Comparison of ENCODE assay signal across 2 cellular contexts in genomic region chr15:41935566-41936020, GRCh38.
TF ChIP-seq lines count a peak whose summit lies in the region.

No MANE protein-coding gene starts in this region.

TF ChIP-seq in liver, 16 proteins besides CTCF, POLR2A, EP300 and RAD21 (continued from another document):
- TF ChIP-seq ZBTB33 (IDR thresholded peaks at IDR 0.05) (no peak), JUND (IDR thresholded peaks at IDR 0.05) (no peak), RXRA (IDR thresholded peaks at IDR 0.05) (no peak), SP1 (IDR thresholded peaks at IDR 0.05) (no peak), FOXA1 (IDR thresholded peaks at IDR 0.05) (no peak), MAX (IDR thresholded peaks at IDR 0.05) (no peak), HNF4G (IDR thresholded peaks at IDR 0.05) (no peak), YY1 (IDR thresholded peaks at IDR 0.05) (no peak), GABPA (IDR thresholded peaks at IDR 0.05 in 1 of 2, conservative IDR thresholded peaks at IDR 0.05 in 1 of 2) (no peak)

TF ChIP-seq in HepG2, 621 proteins besides CTCF, POLR2A, EP300 and RAD21 (continued from another document):
- no peak for TF ChIP-seq THAP7 (CRISPR knock-in tag; IDR thresholded peaks at IDR 0.05)
- TF ChIP-seq TRAFD1 (CRISPR knock-in tag; IDR thresholded peaks at IDR 0.05; ENCODE audit: borderline replicate concordance): no peak
- TF ChIP-seq KLF9 (CRISPR knock-in tag; IDR thresholded peaks at IDR 0.05; ENCODE audit: low read depth): no peak
- TF ChIP-seq MTERF4 (CRISPR knock-in tag; IDR thresholded peaks at IDR 0.05): no peak
- TF ChIP-seq TBX3 (IDR thresholded peaks at IDR 0.05; ENCODE audit: borderline replicate concordance): no peak
- no peak for TF ChIP-seq REPIN1 (CRISPR knock-in tag; IDR thresholded peaks at IDR 0.05; ENCODE audit: borderline replicate concordance, low read depth)
- TF ChIP-seq ETS1 (CRISPR knock-in tag; IDR thresholded peaks at IDR 0.05): no peak
- TF ChIP-seq ZNF30 (CRISPR knock-in tag; IDR thresholded peaks at IDR 0.05): no peak
- no peak for TF ChIP-seq ZNF296 (CRISPR knock-in tag; conservative IDR thresholded peaks at IDR 0.05)
- TF ChIP-seq CEBPB (IDR thresholded peaks at IDR 0.05; ENCODE audit: borderline replicate concordance, low read depth, low read length): no peak
TF ChIP-seq in HepG2: peak in this region for 0.
